In the genomic region with DNA sequence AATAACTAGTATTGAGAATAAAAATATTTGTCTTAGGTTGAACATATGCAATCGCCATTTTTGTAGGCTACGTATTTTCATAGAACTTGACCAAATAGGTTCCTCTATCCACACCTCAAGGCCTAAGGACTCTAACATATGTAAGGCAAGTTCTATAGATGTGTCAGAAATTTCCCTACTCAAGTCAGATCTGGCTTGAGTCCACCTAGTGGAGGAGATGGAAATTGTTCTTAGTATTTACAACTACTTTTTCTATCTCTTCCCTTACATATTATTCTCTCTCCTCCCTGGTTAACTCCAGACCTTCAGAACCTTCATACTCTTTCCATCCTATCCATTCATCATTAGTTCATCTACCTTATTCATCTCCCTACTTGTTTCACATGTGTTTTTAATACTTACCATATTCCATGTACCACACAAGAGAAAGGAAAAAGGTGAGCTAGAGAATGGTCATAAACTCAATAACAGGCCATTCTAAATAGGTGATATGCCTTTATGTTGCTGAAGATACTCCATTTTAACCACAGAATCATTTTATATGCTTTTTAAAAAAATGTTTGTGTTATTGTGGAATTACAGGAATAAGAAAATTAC, we compare ENCODE assay signal across 8 cellular contexts.
A peak's percentile ranks its signal among the peaks of the same experiment; 100 is the strongest.
DNase-seq lines count a peak whose midpoint lies in the region; ATAC-seq and TF ChIP-seq lines count a peak whose summit lies in the region.

No MANE protein-coding gene starts in this region.

- DNase-seq in Calu3 (peak; percentile 37), NCI-H226 (peak; percentile 54), colonic mucosa (no peak), T-helper 9 cell (no peak)
- DNase-seq in naive thymus-derived CD4-positive, alpha-beta T cell: peak in 4 of 9 donors; percentile 1 to 15 (median 2)
- DNase-seq in activated CD8-positive, alpha-beta memory T cell treated with anti-CD3 and anti-CD28 coated beads, Interleukin-2, amount 50 U/mL, for 4 hours: no peak

- no peaks in the 10 kb centered on the region for H3K9me3 ChIP-seq in colonic mucosa
- no peaks in the 10 kb centered on the region for H3K9me3 ChIP-seq in naive thymus-derived CD4-positive, alpha-beta T cell (ENCODE audit: control insufficient read depth in 2 of 3, low read length in 3 of 3)

- H3K27me3 Mint-ChIP-seq in Calu3 (ENCODE audit: unreplicated experiment): no peaks in the 10 kb centered on the region
- peaks cover 0 to 6% (median 0%) of the 10 kb centered on the region in 5 donors for H3K27me3 Mint-ChIP-seq in naive thymus-derived CD4-positive, alpha-beta T cell

- ATAC-seq in GM18909 (IDR thresholded peaks at IDR 0.05; ENCODE audit: poor library complexity, unreplicated experiment): peak; percentile 90
- ATAC-seq in HG03066 (IDR thresholded peaks at IDR 0.05; ENCODE audit: low read depth, unreplicated experiment): peak; percentile 75
- ATAC-seq in naive thymus-derived CD4-positive, alpha-beta T cell: peak; percentile 67

- H3K27ac Mint-ChIP-seq in Calu3 (ENCODE audit: unreplicated experiment): no peak overlapping the region
- no peak overlapping the region for H3K27ac Mint-ChIP-seq in naive thymus-derived CD4-positive, alpha-beta T cell

- no peak overlapping the region for H3K9ac ChIP-seq in colonic mucosa (ENCODE audit: low read depth in 2 of 2, low read length in 2 of 2)

- no peaks in the 10 kb centered on the region for H3K9me3 Mint-ChIP-seq in Calu3 (ENCODE audit: low read depth, unreplicated experiment)
- no peaks in the 10 kb centered on the region for H3K9me3 Mint-ChIP-seq in naive thymus-derived CD4-positive, alpha-beta T cell

- POLR2A ChIA-PET in naive thymus-derived CD4-positive, alpha-beta T cell (lab: Charles Lee): no interaction called here

- intact Hi-C loops in Calu3 (cut with micrococcal nuclease; ENCODE audit: unreplicated experiment): loop anchor here (1.0 to 10.0 kb wide), 5 partner anchors 106 to 337 kb away; no protein-coding TSS in a partner anchor
- intact Hi-C loops in colonic mucosa (cut with DNase I): loop anchor here (5.0 kb wide), 1 partner anchor 109 kb away; no protein-coding TSS in a partner anchor
- intact Hi-C loops in naive thymus-derived CD4-positive, alpha-beta T cell (cut with micrococcal nuclease): loop anchor here (1.0 to 2.0 kb wide), 4 partner anchors 551 to 640 kb away; no protein-coding TSS in a partner anchor

- TF ChIP-seq CTCF in Calu3 (IDR thresholded peaks at IDR 0.05; ENCODE audit: unreplicated experiment) (peak; percentile 82), colonic mucosa (IDR thresholded peaks at IDR 0.05) (peak; percentile 45)

- no peaks in the 10 kb centered on the region for H3K4me1 ChIP-seq in colonic mucosa
- H3K4me1 ChIP-seq in naive thymus-derived CD4-positive, alpha-beta T cell (ENCODE audit: control insufficient read depth in 2 of 2, insufficient read depth in 2 of 2, low read length in 2 of 2): no peaks in the 10 kb centered on the region

- no peaks in the 10 kb centered on the region for H3K36me3 ChIP-seq in colonic mucosa
- H3K36me3 ChIP-seq in naive thymus-derived CD4-positive, alpha-beta T cell (ENCODE audit: control insufficient read depth in 2 of 3, insufficient read depth in 3 of 3, low read length in 3 of 3): no peaks in the 10 kb centered on the region

- no peaks in the 10 kb centered on the region for H3K27me3 ChIP-seq in colonic mucosa
- H3K27me3 ChIP-seq in naive thymus-derived CD4-positive, alpha-beta T cell (ENCODE audit: control insufficient read depth in 2 of 2, insufficient read depth in 2 of 2, low read length in 2 of 2): no peaks in the 10 kb centered on the region

- CTCF ChIA-PET in Calu3 (lab: Charles Lee): interaction anchor here (0.6 to 2.0 kb wide), 5 partner anchors 195 to 614 kb away, joined by 3 to 8 read pairs (median 6); no protein-coding TSS in a partner anchor
- CTCF ChIA-PET in naive thymus-derived CD4-positive, alpha-beta T cell (lab: Charles Lee): no interaction called here

- no peak overlapping the region for H3K4me3 ChIP-seq in colonic mucosa
- no peak overlapping the region for H3K4me3 ChIP-seq in naive thymus-derived CD4-positive, alpha-beta T cell (ENCODE audit: low read length)

- H3K27ac ChIP-seq in colonic mucosa: no peak overlapping the region
- no peak overlapping the region for H3K27ac ChIP-seq in naive thymus-derived CD4-positive, alpha-beta T cell (ENCODE audit: low read depth, low read length)

- BruUV-seq in Calu3 (replicated peaks; lab: Mats Ljungman, UMichigan): no TSS peak

- no peak overlapping the region for H3K4me3 Mint-ChIP-seq in Calu3 (ENCODE audit: low read depth, unreplicated experiment)
- no peak overlapping the region for H3K4me3 Mint-ChIP-seq in naive thymus-derived CD4-positive, alpha-beta T cell

- no peaks in the 10 kb centered on the region for H3K36me3 Mint-ChIP-seq in Calu3 (ENCODE audit: insufficient read depth, unreplicated experiment)
- H3K36me3 Mint-ChIP-seq in naive thymus-derived CD4-positive, alpha-beta T cell: no peaks in the 10 kb centered on the region

- H3K4me1 Mint-ChIP-seq in Calu3 (ENCODE audit: low read depth, unreplicated experiment): peaks cover 16% of the 10 kb centered on the region
- H3K4me1 Mint-ChIP-seq in naive thymus-derived CD4-positive, alpha-beta T cell: peaks cover 0 to 2% (median 0%) of the 10 kb centered on the region in 7 donors

Comparison
In these comparisons a context has a peak if more than half of its experiments do, and no peak if none do; other contexts are left out.
1. DNase-seq: peak in Calu3 (single experiment) and NCI-H226 (single experiment); none in colonic mucosa (single experiment), T-helper 9 cell (single experiment) and activated CD8-positive, alpha-beta memory T cell treated with anti-CD3 and anti-CD28 coated beads, Interleukin-2, amount 50 U/mL, for 4 hours (single experiment).
2. Peak in every context shown above with its lines, with median percentiles within 50 percentile points of each other: ATAC-seq.